1 cellular context compared by ENCODE assay signal in genomic region chr4:187006189-187006618, GRCh38.
TF ChIP-seq lines count a peak whose summit lies in the region.

No MANE protein-coding gene starts in this region.

TF ChIP-seq in A549, 52 proteins besides CTCF, POLR2A, EP300 and RAD21 (continued from another document):
- no peak for TF ChIP-seq REST (IDR thresholded peaks at IDR 0.05)
- no peak for TF ChIP-seq BHLHE40 (IDR thresholded peaks at IDR 0.05; ENCODE audit: low read depth, low read length)
- TF ChIP-seq EHMT2 (IDR thresholded peaks at IDR 0.05; ENCODE audit: low read depth): no peak
- no peak for TF ChIP-seq TFCP2L1 (CRISPR knock-in tag; IDR thresholded peaks at IDR 0.05)
- TF ChIP-seq GATA3 (IDR thresholded peaks at IDR 0.05; ENCODE audit: borderline replicate concordance): no peak
- TF ChIP-seq MAX (IDR thresholded peaks at IDR 0.05): no peak
- no peak for TF ChIP-seq ATOH8 (CRISPR knock-in tag; IDR thresholded peaks at IDR 0.05; ENCODE audit: low read depth)
